In genomic region chr9:70609542-70610286, GRCh38 we compare ENCODE assay signal across 12 cellular contexts.
DNase-seq lines count a peak whose midpoint lies in the region; ATAC-seq and TF ChIP-seq lines count a peak whose summit lies in the region.
"Had no signal": no experiment of that assay in that cellular context is flagged by ENCODE, and none has a peak within 500 bp of the region (broad histone marks: within the 10 kb centered on the region; RNA-seq: fewer than 3 reads in every experiment).

No MANE protein-coding gene starts in this region.

- H3K9me3 ChIP-seq in IMR-90 (ENCODE audit: control insufficient read depth, insufficient read depth, low read length) = no peaks in the 10 kb centered on the region

- peak overlapping the region; percentile 73 for H2AFZ ChIP-seq in IMR-90 (replicated peaks; ENCODE audit: low read length, poor library complexity)

- TF ChIP-seq RAD21 in IMR-90 (IDR thresholded peaks at IDR 0.05; ENCODE audit: low read length) = no peak

- no peak overlapping the region for H4K91ac ChIP-seq in IMR-90 (ENCODE audit: insufficient read depth, low read depth, low read length)

- peak overlapping the region; percentile 58; the same call in 1 of the 2 replicates for H4K5ac ChIP-seq in IMR-90 (ENCODE audit: low read depth, low read length)

- no peak for TF ChIP-seq POLR2A in IMR-90 (IDR thresholded peaks at IDR 0.05; ENCODE audit: low read depth, low read length)

- peak overlapping the region; percentile 42; the same call in 1 of the 2 replicates for H3K4ac ChIP-seq in IMR-90 (ENCODE audit: low read depth, low read length)

- no peaks in the 10 kb centered on the region for H3K79me1 ChIP-seq in IMR-90 (ENCODE audit: low read depth in 1 of 2, low read length in 2 of 2)

- peak overlapping the region; percentile 65 for H2BK120ac ChIP-seq in IMR-90 (ENCODE audit: low read depth, low read length)

- H3K18ac ChIP-seq in IMR-90 (ENCODE audit: low read depth, low read length) = peak overlapping the region; percentile 65; the same call in 1 of the 2 replicates

- no peaks in the 10 kb centered on the region for H3K27me3 ChIP-seq in IMR-90 (ENCODE audit: control insufficient read depth, insufficient read depth, low read length)
- H3K27me3 ChIP-seq: BLaER1 had no signal

- in situ Hi-C loops in IMR-90 (cut with MboI; ENCODE audit: low sequenced_read_pairs) = loop anchor here (10.0 to 25.0 kb wide), 2 partner anchors 485 to 647 kb away; no protein-coding TSS in a partner anchor

- intact Hi-C loops in IMR-90 (cut with micrococcal nuclease) = loop anchor here (5.0 to 10.0 kb wide), 2 partner anchors 362 to 665 kb away; no protein-coding TSS in a partner anchor

- 100% methylated on average over 1 of the region's 6 CpGs; no CpG with 5 or more reads in 1 of the 2 experiments for WGBS in IMR-90 (ENCODE audit: extremely low coverage in 2 of 2, insufficient read length in 1 of 2), 2 experiments

- H3K14ac ChIP-seq in IMR-90 (replicated peaks; ENCODE audit: low read depth, low read length) = peak overlapping the region; percentile 77

- CTCF ChIA-PET in IMR-90 (lab: Yijun Ruan, JAX) = no interaction called here

- peak overlapping the region; percentile 82 for H2BK20ac ChIP-seq in IMR-90 (ENCODE audit: low read depth, low read length)

- H3K9me1 ChIP-seq in IMR-90 (ENCODE audit: insufficient read depth, low read length) = peaks cover 6% of the 10 kb centered on the region

- H3K36me3 ChIP-seq in IMR-90 (ENCODE audit: control insufficient read depth, insufficient read depth, low read length) = no peaks in the 10 kb centered on the region
- H3K36me3 ChIP-seq: BLaER1 had no signal

- peaks cover 9% of the 10 kb centered on the region for H3K4me1 ChIP-seq in IMR-90 (ENCODE audit: control insufficient read depth, insufficient read depth, low read length)

- dilution Hi-C loops in IMR-90 (cut with HindIII; ENCODE audit: low sequenced_read_pairs, unreplicated experiment) = no loop called here

- BruUV-seq in IMR-90 (replicated peaks; lab: Mats Ljungman, UMichigan) = no TSS peak

- H3K4me2 ChIP-seq in IMR-90 (ENCODE audit: low read depth, low read length) = peak overlapping the region; percentile 57; the same call in 1 of the 2 replicates
- H3K4me2 ChIP-seq: BLaER1 had no signal

- H3K23ac ChIP-seq in IMR-90 (ENCODE audit: low read depth, low read length) = peak overlapping the region; percentile 55; the same call in 1 of the 2 replicates

- H2BK5ac ChIP-seq in IMR-90 (ENCODE audit: low read depth, low read length, poor library complexity, severe bottlenecking) = peak overlapping the region; percentile 77

- H2BK15ac ChIP-seq in IMR-90 (ENCODE audit: low read depth, low read length) = peak overlapping the region; percentile 64; the same call in 1 of the 3 replicates

- POLR2A ChIA-PET in IMR-90 (lab: Charles Lee; ENCODE audit: unreplicated experiment) = interaction anchor here (0.7 kb wide), 1 partner anchor 1671 kb away, joined by 3 read pairs; no protein-coding TSS in a partner anchor

- no peak overlapping the region for H3K9ac ChIP-seq in IMR-90 (ENCODE audit: low read depth, low read length)
- H3K9ac ChIP-seq: BLaER1 had no signal

- H4K20me1 ChIP-seq in IMR-90 (ENCODE audit: insufficient read depth, low read length) = no peaks in the 10 kb centered on the region
- H4K20me1 ChIP-seq: BLaER1 had no signal

- H2AK5ac ChIP-seq in IMR-90 (ENCODE audit: low read depth, low read length) = peak overlapping the region; percentile 79; the same call in 1 of the 2 replicates

- no peak overlapping the region for H3K4me3 ChIP-seq in IMR-90 (ENCODE audit: insufficient read depth, low read depth, low read length)
- H3K4me3 ChIP-seq in coronary artery = no peak overlapping the region
- H3K4me3 ChIP-seq: BLaER1 had no signal

- H4K8ac ChIP-seq in IMR-90 (ENCODE audit: low read depth in 2 of 2, low read length in 2 of 2) = peak overlapping the region in 1 of 2 experiments; percentile 65; a peak in 1 of 4 replicates

- H3K27ac ChIP-seq in IMR-90 (ENCODE audit: insufficient read depth, low read length) (0 out of 2 replicates have a peak overlapping the region, but pooled peaks have one; percentile 41), coronary artery (peak overlapping the region; percentile 56 to 63)
- H3K27ac ChIP-seq: BLaER1 had no signal

- no peak overlapping the region for H2AK9ac ChIP-seq in IMR-90 (replicated peaks; ENCODE audit: low read depth, low read length, poor library complexity)

- peak; percentile 83 for ATAC-seq in IMR-90 (ENCODE audit: low read depth)
- ATAC-seq in HG02970 (IDR thresholded peaks at IDR 0.05; ENCODE audit: low FRiP score, unreplicated experiment) = no peak
- no peak for ATAC-seq in HG02798 (IDR thresholded peaks at IDR 0.05; ENCODE audit: poor library complexity, unreplicated experiment)

- H3K56ac ChIP-seq in IMR-90 (ENCODE audit: extremely low read depth, insufficient read depth, low read length) = no peak overlapping the region

- no peak for TF ChIP-seq CTCF in IMR-90 (conservative IDR thresholded peaks at IDR 0.05; ENCODE audit: low read depth, low read length)
- TF ChIP-seq CTCF in coronary artery (IDR thresholded peaks at IDR 0.05) = no peak

- peak; percentile 86 for DNase-seq in A172 (ENCODE audit: low spot score)
- DNase-seq in IMR-90 = peak; percentile 98
- DNase-seq in coronary artery (ENCODE audit: low spot score) = peak; percentile 73
- DNase-seq in mucosa of gallbladder (ENCODE audit: low spot score) = peak; percentile 38
- no peak for DNase-seq in activated gamma-delta T cell (lab: John Stamatoyannopoulos, UW)
- no peak for DNase-seq in islet precursor cell
- DNase-seq: activated CD4-positive, alpha-beta T cell treated with anti-CD3 and anti-CD28 coated beads for 48 hours; naive B cell; NCI-H1105 treated with DMSO at 0.1 percent for 48 hours had no signal

TF ChIP-seq in IMR-90, 13 proteins besides CTCF, POLR2A, EP300 and RAD21:
- TF ChIP-seq RFX5 (IDR thresholded peaks at IDR 0.05; ENCODE audit: low read depth, low read length) = no peak
- TF ChIP-seq BHLHE40 (IDR thresholded peaks at IDR 0.05; ENCODE audit: low read depth, low read length) = peak; percentile 46
- TF ChIP-seq SMC3 (IDR thresholded peaks at IDR 0.05; ENCODE audit: low read depth, low read length) = no peak
- peak; percentile 47; the same call in 1 of the 2 replicates for TF ChIP-seq MXI1 (IDR thresholded peaks at IDR 0.05; ENCODE audit: borderline replicate concordance, low read depth, low read length)
- no peak for TF ChIP-seq RCOR1 (IDR thresholded peaks at IDR 0.05; ENCODE audit: insufficient replicate concordance, low read length)
- TF ChIP-seq ELK1 (IDR thresholded peaks at IDR 0.05; ENCODE audit: borderline replicate concordance, low read depth, low read length) = no peak
- peak; percentile 34; the same call in 1 of the 2 replicates for TF ChIP-seq CEBPB (IDR thresholded peaks at IDR 0.05; ENCODE audit: low read depth, low read length)
- TF ChIP-seq MAFK (IDR thresholded peaks at IDR 0.05; ENCODE audit: low read depth, low read length) = peak; percentile 40; the same call in 1 of the 2 replicates
- peak; percentile 59; the same call in 1 of the 2 replicates for TF ChIP-seq FOS (IDR thresholded peaks at IDR 0.05; ENCODE audit: low read depth, low read length)
- TF ChIP-seq MAZ (IDR thresholded peaks at IDR 0.05; ENCODE audit: borderline replicate concordance, low read depth, low read length) = no peak
- no peak for TF ChIP-seq CHD1 (IDR thresholded peaks at IDR 0.05; ENCODE audit: low read depth, low read length)
- TF ChIP-seq USF2 (IDR thresholded peaks at IDR 0.05; ENCODE audit: low read depth, low read length) = peak; percentile 58
- TF ChIP-seq NFE2L2 (IDR thresholded peaks at IDR 0.05; ENCODE audit: low read depth, low read length) = no peak
TF ChIP-seq in IMR-90: peak in this region for 6.

Comparison
In these comparisons a context has a peak if more than half of its experiments do, and no peak if none do; other contexts are left out.
1. DNase-seq: peak in A172 (single experiment), IMR-90 (single experiment), coronary artery (single experiment) and mucosa of gallbladder (single experiment); none in activated gamma-delta T cell (single experiment) and islet precursor cell (single experiment).